12 cellular contexts compared by ENCODE assay signal in genomic region chr3:57793737-57794187, GRCh38. TPM values are rescaled to one million over a fixed set of nuclear protein-coding genes. Genes with fewer than 3 reads are reported as not detected.
DNase-seq lines count a peak whose midpoint lies in the region; ATAC-seq and TF ChIP-seq lines count a peak whose summit lies in the region.
"Had no signal": no experiment of that assay in that cellular context is flagged by ENCODE, and none has a peak within 500 bp of the region (broad histone marks: within the 10 kb centered on the region; RNA-seq: fewer than 3 reads in every experiment).

No MANE protein-coding gene starts in this region.

- H3K4me2 ChIP-seq in Loucy (ENCODE audit: low read depth, low read length, poor library complexity, severe bottlenecking), result peak overlapping the region; percentile 4
- peak overlapping the region; percentile 49 for H3K4me2 ChIP-seq in osteoblast (ENCODE audit: insufficient read depth, low read length)

- H3K27me3 ChIP-seq in Loucy (ENCODE audit: insufficient read depth, low read length, poor library complexity, severe bottlenecking), result no peaks in the 10 kb centered on the region
- H3K27me3 ChIP-seq in adrenal gland, result no peaks in the 10 kb centered on the region
- no peaks in the 10 kb centered on the region for H3K27me3 ChIP-seq in osteoblast (ENCODE audit: insufficient read depth, low read length)
- H3K27me3 ChIP-seq in BE2C, result no peaks in the 10 kb centered on the region

- H3K79me2 ChIP-seq in Loucy (ENCODE audit: insufficient read depth, low read length) (peaks cover 75% of the 10 kb centered on the region), osteoblast (ENCODE audit: insufficient read depth, low read length) (peaks cover 57% of the 10 kb centered on the region)

- H2AFZ ChIP-seq in Loucy (ENCODE audit: low read length), result no peak overlapping the region
- H2AFZ ChIP-seq in osteoblast (ENCODE audit: low read length), result no peak overlapping the region

- H3K9me3 ChIP-seq in Loucy (ENCODE audit: insufficient read depth, low read depth, low read length), result no peaks in the 10 kb centered on the region
- no peaks in the 10 kb centered on the region for H3K9me3 ChIP-seq in adrenal gland (replicated peaks in 1 of 3)
- no peaks in the 10 kb centered on the region for H3K9me3 ChIP-seq in osteoblast (ENCODE audit: low read depth, low read length)
- no peaks in the 10 kb centered on the region for H3K9me3 ChIP-seq in BE2C

- intact Hi-C loops in adrenal gland (cut with DNase I), result no loop called here

- no peak for TF ChIP-seq POLR2A in adrenal gland (IDR thresholded peaks at IDR 0.05)

- DNase-seq in ELR (ENCODE audit: low read depth) (peak; percentile 42), adrenal gland (no peak), osteoblast (ENCODE audit: insufficient read length, low spot score, missing footprints) (no peak), BE2C (no peak)
- DNase-seq in activated CD4-positive, CD25-positive, alpha-beta regulatory T cell (lab: John Stamatoyannopoulos, UW), result no peak
- DNase-seq: cerebellar nuclear complex, DMS79 treated with DMSO at 0.1 percent for 48 hours, kidney, NCI-H2081, T-helper 9 cell had no signal

- 54 to 71% (median 63%) methylated on average over 4 of the region's 4 CpGs for WGBS in adrenal gland, 4 donors

- H3K36me3 ChIP-seq in Loucy (ENCODE audit: insufficient read depth, low read length), result no peaks in the 10 kb centered on the region
- H3K36me3 ChIP-seq in adrenal gland (replicated peaks in 1 of 2), result no peaks in the 10 kb centered on the region
- no peaks in the 10 kb centered on the region for H3K36me3 ChIP-seq in osteoblast (ENCODE audit: insufficient read depth, low read length)
- H3K36me3 ChIP-seq in BE2C, result no peaks in the 10 kb centered on the region

- peaks cover 2% of the 10 kb centered on the region; the same call in 1 of the 2 replicates for H3F3A ChIP-seq in Loucy (ENCODE audit: low read depth)

- no peaks in the 10 kb centered on the region for H3K9me2 ChIP-seq in Loucy (replicated peaks; ENCODE audit: low read depth, low read length)

- no peak overlapping the region for H3K9ac ChIP-seq in Loucy (ENCODE audit: low read depth, low read length, poor library complexity, severe bottlenecking)

- H4K20me1 ChIP-seq in Loucy (ENCODE audit: insufficient read depth, low read length, poor library complexity, severe bottlenecking) (peaks cover 22% of the 10 kb centered on the region), osteoblast (ENCODE audit: insufficient read depth, low read length) (peaks cover 35% of the 10 kb centered on the region)

- TF ChIP-seq CTCF in Loucy (conservative IDR thresholded peaks at IDR 0.05; ENCODE audit: low read length) (no peak), adrenal gland (IDR thresholded peaks at IDR 0.05) (no peak), osteoblast (IDR thresholded peaks at IDR 0.05; ENCODE audit: extremely low read depth, low read depth, low read length) (no peak), BE2C (IDR thresholded peaks at IDR 0.05; ENCODE audit: low read depth, low read length) (no peak)

- H3K4me3 ChIP-seq in Loucy (ENCODE audit: low read length, poor library complexity, severe bottlenecking) (no peak overlapping the region), adrenal gland (no peak overlapping the region), osteoblast (ENCODE audit: insufficient read depth, low read length) (no peak overlapping the region), BE2C (ENCODE audit: low read depth, low read length) (no peak overlapping the region)

- no peak for ATAC-seq in HG03469 (IDR thresholded peaks at IDR 0.05; ENCODE audit: unreplicated experiment)

- H3K4me1 ChIP-seq in Loucy (ENCODE audit: insufficient read depth, low read length, poor library complexity, severe bottlenecking) (peaks cover 31% of the 10 kb centered on the region), adrenal gland (replicated peaks in 1 of 2) (peaks cover 12 to 53% of the 10 kb centered on the region in 2 donors), osteoblast (ENCODE audit: insufficient read depth, low read length) (peaks cover 14% of the 10 kb centered on the region), BE2C (no peaks in the 10 kb centered on the region)

- H3K27ac ChIP-seq in adrenal gland (peak overlapping the region in 3 of 5 donors; percentile 9 to 56 (median 29)), osteoblast (ENCODE audit: low read depth, low read length) (peak overlapping the region; percentile 45)

RNA-seq across cellular contexts. Expression of gene SLMAP, which starts 37.7 kb away (rescaled TPM):
- total RNA-seq in adrenal gland, result 100 to 1,000 TPM in 5 of 8 donors, 10 to 100 TPM in 3; 56.4 to 134 (median 105) TPM
- 10 to 100 TPM; 18.9 to 68.6 (median 23.0) TPM for polyA plus RNA-seq in adrenal gland
- 43.9 and 50.7 TPM in 2 replicates for total RNA-seq in osteoblast
- 11.4 TPM for polyA plus RNA-seq in BE2C (2012; ENCODE audit: insufficient read depth, insufficient read length, low read depth)
